ENCODE assay signal across 11 cellular contexts in genomic region chr12:69196302-69197288, GRCh38. TPM values are rescaled to one million over a fixed set of nuclear protein-coding genes. Genes with fewer than 3 reads are reported as not detected.
DNase-seq lines count a peak whose midpoint lies in the region; ATAC-seq, FAIRE-seq and TF ChIP-seq lines count a peak whose summit lies in the region.
"Had no signal": no experiment of that assay in that cellular context is flagged by ENCODE, and none has a peak within 500 bp of the region (broad histone marks: within the 10 kb centered on the region; RNA-seq: fewer than 3 reads in every experiment).

No MANE protein-coding gene starts in this region.

- no peaks in the 10 kb centered on the region for H3K4me1 Mint-ChIP-seq in activated CD4-positive, alpha-beta memory T cell treated with anti-CD3 and anti-CD28 coated beads, Interleukin-2, amount 10 ng/mL, durations not matched to agents 7 days and 5 days
- H3K4me1 Mint-ChIP-seq: nephron had no signal

- ATAC-seq in A549 (peak in 1 of 2 experiments; percentile 61; a peak in 2 of 6 replicates), PC-3 (no peak), GM18498 (IDR thresholded peaks at IDR 0.05; ENCODE audit: unreplicated experiment) (no peak)

- peaks cover 3% of the 10 kb centered on the region for H3K36me3 Mint-ChIP-seq in activated CD4-positive, alpha-beta memory T cell treated with anti-CD3 and anti-CD28 coated beads, Interleukin-2, amount 10 ng/mL, durations not matched to agents 7 days and 5 days (ENCODE audit: low read depth)

- H3K9me2 ChIP-seq in PC-3 (replicated peaks; ENCODE audit: low read length), result no peaks in the 10 kb centered on the region

- peak in 1 of 2 experiments; percentile 47; a peak in 3 of 5 replicates for TF ChIP-seq RAD21 in A549 (conservative IDR thresholded peaks at IDR 0.05 in 1 of 2, IDR thresholded peaks at IDR 0.05 in 1 of 2)

- H3K4me1 ChIP-seq in A549 (no peaks in the 10 kb centered on the region), PC-3 (ENCODE audit: insufficient read depth, low read length) (no peaks in the 10 kb centered on the region)

- peaks cover 3% of the 10 kb centered on the region for H3K27me3 Mint-ChIP-seq in activated CD4-positive, alpha-beta memory T cell treated with anti-CD3 and anti-CD28 coated beads, Interleukin-2, amount 10 ng/mL, durations not matched to agents 7 days and 5 days

- H4K20me1 ChIP-seq in PC-3 (ENCODE audit: low read length), result no peaks in the 10 kb centered on the region

- POLR2A ChIA-PET in A549 (lab: Yijun Ruan, JAX), result no interaction called here
- POLR2A ChIA-PET in PC-3 (lab: Charles Lee; ENCODE audit: unreplicated experiment), result no interaction called here
- POLR2A ChIA-PET in activated CD4-positive, alpha-beta memory T cell treated with anti-CD3 and anti-CD28 coated beads, Interleukin-2, amount 10 ng/mL, durations not matched to agents 7 days and 5 days (lab: Charles Lee), result no interaction called here

- BruUV-seq in PC-3 (replicated peaks; lab: Mats Ljungman, UMichigan), result no TSS peak

- no peak overlapping the region for H2AFZ ChIP-seq in PC-3 (ENCODE audit: low read length)

- no peak for TF ChIP-seq POLR2A in A549 (IDR thresholded peaks at IDR 0.05; ENCODE audit: low read length)

- H3K27me3 ChIP-seq in PC-3 (ENCODE audit: low read length), result no peaks in the 10 kb centered on the region
- H3K27me3 ChIP-seq in H7 (ENCODE audit: control insufficient read depth, insufficient read depth, low read length), result no peaks in the 10 kb centered on the region

- no peak for TF ChIP-seq EP300 in A549 (IDR thresholded peaks at IDR 0.05)

- H3K4me3 ChIP-seq in A549 (no peak overlapping the region), PC-3 (ENCODE audit: low read length) (no peak overlapping the region), fibroblast of the aortic adventitia (ENCODE audit: low read depth, low read length) (no peak overlapping the region), H7 (ENCODE audit: insufficient read depth, low read depth, low read length) (no peak overlapping the region)

- H3K79me2 ChIP-seq in PC-3 (ENCODE audit: low read length), result no peaks in the 10 kb centered on the region

- peak; percentile 28; the same call in 2 of the 3 replicates for TF ChIP-seq CTCF in A549 (IDR thresholded peaks at IDR 0.05)
- TF ChIP-seq CTCF in GM12873 (IDR thresholded peaks at IDR 0.05; ENCODE audit: insufficient read depth, low read depth, low read length, missing control alignments), result peak; percentile 45
- TF ChIP-seq CTCF in PC-3 (conservative IDR thresholded peaks at IDR 0.05; ENCODE audit: low read depth, low read length), result peak; percentile 54
- peak; percentile 33 for TF ChIP-seq CTCF in fibroblast of the aortic adventitia (IDR thresholded peaks at IDR 0.05; ENCODE audit: insufficient read depth, low read length)

- H3K9ac ChIP-seq in PC-3 (ENCODE audit: low read length), result no peak overlapping the region

- H3K9me3 Mint-ChIP-seq in activated CD4-positive, alpha-beta memory T cell treated with anti-CD3 and anti-CD28 coated beads, Interleukin-2, amount 10 ng/mL, durations not matched to agents 7 days and 5 days, result peaks cover 31% of the 10 kb centered on the region

- H3K9me3 ChIP-seq in A549 (peaks cover 24% of the 10 kb centered on the region), PC-3 (ENCODE audit: low read length) (no peaks in the 10 kb centered on the region)

- H3K27ac ChIP-seq in A549 (no peak overlapping the region), PC-3 (ENCODE audit: low read length) (no peak overlapping the region)

- no peak overlapping the region for H3K4me2 ChIP-seq in A549
- H3K4me2 ChIP-seq in PC-3 (ENCODE audit: low read length), result no peak overlapping the region

- no peaks in the 10 kb centered on the region for H3K36me3 ChIP-seq in PC-3 (ENCODE audit: low read depth, low read length)
- no peaks in the 10 kb centered on the region for H3K36me3 ChIP-seq in H7 (replicated peaks; ENCODE audit: control insufficient read depth, insufficient read depth, low read length)

- intact Hi-C loops in PC-3 (cut with micrococcal nuclease), result loop anchor here (1.0 to 2.0 kb wide), 2 partner anchors 42 to 332 kb away; no protein-coding TSS in a partner anchor

- H3K4me3 Mint-ChIP-seq in activated CD4-positive, alpha-beta memory T cell treated with anti-CD3 and anti-CD28 coated beads, Interleukin-2, amount 10 ng/mL, durations not matched to agents 7 days and 5 days, result no peak overlapping the region
- H3K4me3 Mint-ChIP-seq: nephron had no signal

- WGBS in A549 (ENCODE audit: missing lambda C conversion rate), result 17% methylated on average over 4 of the region's 4 CpGs

- no peaks in the 10 kb centered on the region for H3F3A ChIP-seq in PC-3 (ENCODE audit: low read length, unreplicated experiment)

- no peak overlapping the region for H3K27ac Mint-ChIP-seq in activated CD4-positive, alpha-beta memory T cell treated with anti-CD3 and anti-CD28 coated beads, Interleukin-2, amount 10 ng/mL, durations not matched to agents 7 days and 5 days
- H3K27ac Mint-ChIP-seq: nephron had no signal

- CTCF ChIA-PET in A549 (lab: Yijun Ruan, JAX), result interaction anchor here (0.8 to 2.0 kb wide), 3 partner anchors 18 to 365 kb away, joined by 3 to 6 read pairs (median 4); no protein-coding TSS in a partner anchor
- CTCF ChIA-PET in PC-3 (lab: Charles Lee), result no interaction called here
- CTCF ChIA-PET in activated CD4-positive, alpha-beta memory T cell treated with anti-CD3 and anti-CD28 coated beads, Interleukin-2, amount 10 ng/mL, durations not matched to agents 7 days and 5 days (lab: Charles Lee), result no interaction called here

- no peak for FAIRE-seq in A549 (lab: Jason Lieb, UNC)
- FAIRE-seq in HTR-8/SVneo (lab: Jason Lieb, UNC), result no peak

- DNase-seq in A549 (ENCODE audit: low read depth in 1 of 2, low spot score in 1 of 2), result peak in 1 of 2 experiments; percentile 42
- DNase-seq in PC-3, result peak; percentile 47
- DNase-seq in fibroblast of the aortic adventitia (ENCODE audit: low read depth), result peak; percentile 4
- DNase-seq in HTR-8/SVneo (ENCODE audit: insufficient read length, low spot score), result no peak
- DNase-seq in activated CD4-positive, alpha-beta memory T cell treated with anti-CD3 and anti-CD28 coated beads, Interleukin-2, amount 10 ng/mL, durations not matched to agents 7 days and 5 days, result no peak
- no peak for DNase-seq in H7
- DNase-seq: activated CD4-positive, alpha-beta T cell treated with anti-CD3 and anti-CD28 coated beads, Interleukin-2, amount 50 U/mL, for 4 hours; glutamatergic neuron had no signal

TF ChIP-seq in A549, 52 proteins besides CTCF, POLR2A, EP300 and RAD21:
- peak; percentile 11; the same call in 1 of the 3 replicates for TF ChIP-seq SMC3 (IDR thresholded peaks at IDR 0.05)
- no peak for TF ChIP-seq ZNF302 (CRISPR knock-in tag; IDR thresholded peaks at IDR 0.05)
- TF ChIP-seq RARB (CRISPR knock-in tag; IDR thresholded peaks at IDR 0.05), result no peak
- no peak for TF ChIP-seq MAZ (IDR thresholded peaks at IDR 0.05; ENCODE audit: borderline replicate concordance, low read depth, low read length)
- TF ChIP-seq POLR2AphosphoS2 (conservative IDR thresholded peaks at IDR 0.05; ENCODE audit: low read length), result no peak

RNA-seq across cellular contexts. Expression of gene CPSF6, which starts 42.8 kb away (rescaled TPM):
- polyA plus RNA-seq in A549 (2011; rRNA removed) (55.0 and 77.2 TPM in 2 replicates), A549 (2017; fragmentation: RNase III; extraction: RNeasy Plus Mini Kit Qiagen cat#74134 plus additional on column Dnase treatment) (80.8 to 89.3 TPM (median 84.3 TPM) in 3 replicates)
- polyA plus RNA-seq in A549 (2012; cell fraction: cytosol; rRNA removed), result 62.9 and 67.2 TPM in 2 replicates
- 64.4 and 64.7 TPM in 2 replicates for polyA plus RNA-seq in A549 (2012; cell fraction: nucleus; rRNA removed)
- 73.6 and 74.9 TPM in 2 replicates for polyA minus RNA-seq in A549 (2011; rRNA and poly(A)+ RNA removed)
- total RNA-seq in PC-3 (2014; rRNA removed) (94.6 and 96.7 TPM in 2 replicates), fibroblast of the aortic adventitia (ENCODE audit: low replicate concordance) (13.4 and 25.8 TPM in 2 replicates)
- total RNA-seq in activated CD4-positive, alpha-beta memory T cell treated with anti-CD3 and anti-CD28 coated beads, Interleukin-2, amount 10 ng/mL, durations not matched to agents 7 days and 5 days, result 10 to 100 TPM; 89.9 to 91.6 TPM
- total RNA-seq in H7 (2014; rRNA removed; shearing (Covaris generic)), result 38.0 and 51.5 TPM in 2 replicates

Comparison
In these comparisons a context has a peak if more than half of its experiments do, and no peak if none do; other contexts are left out.
1. DNase-seq: peak in PC-3 (single experiment) and fibroblast of the aortic adventitia (single experiment); none in HTR-8/SVneo (single experiment), activated CD4-positive, alpha-beta memory T cell treated with anti-CD3 and anti-CD28 coated beads, Interleukin-2, amount 10 ng/mL, durations not matched to agents 7 days and 5 days (single experiment) and H7 (single experiment).
2. Peak in every context shown above with its lines, with median percentiles within 50 percentile points of each other: CTCF ChIP-seq.